1 cellular context compared by ENCODE assay signal in genomic region chr10:50648935-50649227, GRCh38.
TF ChIP-seq lines count a peak whose summit lies in the region.

No MANE protein-coding gene starts in this region.

TF ChIP-seq in GM23338, 12 proteins besides CTCF, POLR2A, EP300 and RAD21 (continued from another document):
- TF ChIP-seq, protein P1, sequence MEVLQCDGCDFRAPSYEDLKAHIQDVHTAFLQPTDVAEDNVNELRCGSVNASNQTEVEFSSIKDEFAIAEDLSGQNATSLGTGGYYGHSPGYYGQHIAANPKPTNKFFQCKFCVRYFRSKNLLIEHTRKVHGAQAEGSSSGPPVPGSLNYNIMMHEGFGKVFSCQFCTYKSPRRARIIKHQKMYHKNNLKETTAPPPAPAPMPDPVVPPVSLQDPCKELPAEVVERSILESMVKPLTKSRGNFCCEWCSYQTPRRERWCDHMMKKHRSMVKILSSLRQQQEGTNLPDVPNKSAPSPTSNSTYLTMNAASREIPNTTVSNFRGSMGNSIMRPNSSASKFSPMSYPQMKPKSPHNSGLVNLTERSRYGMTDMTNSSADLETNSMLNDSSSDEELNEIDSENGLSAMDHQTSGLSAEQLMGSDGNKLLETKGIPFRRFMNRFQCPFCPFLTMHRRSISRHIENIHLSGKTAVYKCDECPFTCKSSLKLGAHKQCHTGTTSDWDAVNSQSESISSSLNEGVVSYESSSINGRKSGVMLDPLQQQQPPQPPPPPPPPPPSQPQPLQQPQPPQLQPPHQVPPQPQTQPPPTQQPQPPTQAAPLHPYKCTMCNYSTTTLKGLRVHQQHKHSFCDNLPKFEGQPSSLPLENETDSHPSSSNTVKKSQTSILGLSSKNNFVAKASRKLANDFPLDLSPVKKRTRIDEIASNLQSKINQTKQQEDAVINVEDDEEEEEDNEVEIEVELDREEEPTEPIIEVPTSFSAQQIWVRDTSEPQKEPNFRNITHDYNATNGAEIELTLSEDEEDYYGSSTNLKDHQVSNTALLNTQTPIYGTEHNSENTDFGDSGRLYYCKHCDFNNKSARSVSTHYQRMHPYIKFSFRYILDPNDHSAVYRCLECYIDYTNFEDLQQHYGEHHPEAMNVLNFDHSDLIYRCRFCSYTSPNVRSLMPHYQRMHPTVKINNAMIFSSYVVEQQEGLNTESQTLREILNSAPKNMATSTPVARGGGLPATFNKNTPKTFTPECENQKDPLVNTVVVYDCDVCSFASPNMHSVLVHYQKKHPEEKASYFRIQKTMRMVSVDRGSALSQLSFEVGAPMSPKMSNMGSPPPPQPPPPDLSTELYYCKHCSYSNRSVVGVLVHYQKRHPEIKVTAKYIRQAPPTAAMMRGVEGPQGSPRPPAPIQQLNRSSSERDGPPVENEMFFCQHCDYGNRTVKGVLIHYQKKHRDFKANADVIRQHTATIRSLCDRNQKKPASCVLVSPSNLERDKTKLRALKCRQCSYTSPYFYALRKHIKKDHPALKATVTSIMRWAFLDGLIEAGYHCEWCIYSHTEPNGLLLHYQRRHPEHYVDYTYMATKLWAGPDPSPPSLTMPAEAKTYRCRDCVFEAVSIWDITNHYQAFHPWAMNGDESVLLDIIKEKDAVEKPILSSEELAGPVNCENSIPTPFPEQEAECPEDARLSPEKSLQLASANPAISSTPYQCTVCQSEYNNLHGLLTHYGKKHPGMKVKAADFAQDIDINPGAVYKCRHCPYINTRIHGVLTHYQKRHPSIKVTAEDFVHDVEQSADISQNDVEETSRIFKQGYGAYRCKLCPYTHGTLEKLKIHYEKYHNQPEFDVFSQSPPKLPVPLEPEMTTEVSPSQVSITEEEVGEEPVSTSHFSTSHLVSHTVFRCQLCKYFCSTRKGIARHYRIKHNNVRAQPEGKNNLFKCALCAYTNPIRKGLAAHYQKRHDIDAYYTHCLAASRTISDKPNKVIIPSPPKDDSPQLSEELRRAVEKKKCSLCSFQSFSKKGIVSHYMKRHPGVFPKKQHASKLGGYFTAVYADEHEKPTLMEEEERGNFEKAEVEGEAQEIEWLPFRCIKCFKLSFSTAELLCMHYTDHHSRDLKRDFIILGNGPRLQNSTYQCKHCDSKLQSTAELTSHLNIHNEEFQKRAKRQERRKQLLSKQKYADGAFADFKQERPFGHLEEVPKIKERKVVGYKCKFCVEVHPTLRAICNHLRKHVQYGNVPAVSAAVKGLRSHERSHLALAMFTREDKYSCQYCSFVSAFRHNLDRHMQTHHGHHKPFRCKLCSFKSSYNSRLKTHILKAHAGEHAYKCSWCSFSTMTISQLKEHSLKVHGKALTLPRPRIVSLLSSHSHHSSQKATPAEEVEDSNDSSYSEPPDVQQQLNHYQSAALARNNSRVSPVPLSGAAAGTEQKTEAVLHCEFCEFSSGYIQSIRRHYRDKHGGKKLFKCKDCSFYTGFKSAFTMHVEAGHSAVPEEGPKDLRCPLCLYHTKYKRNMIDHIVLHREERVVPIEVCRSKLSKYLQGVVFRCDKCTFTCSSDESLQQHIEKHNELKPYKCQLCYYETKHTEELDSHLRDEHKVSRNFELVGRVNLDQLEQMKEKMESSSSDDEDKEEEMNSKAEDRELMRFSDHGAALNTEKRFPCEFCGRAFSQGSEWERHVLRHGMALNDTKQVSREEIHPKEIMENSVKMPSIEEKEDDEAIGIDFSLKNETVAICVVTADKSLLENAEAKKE (CRISPR knock-in tag; IDR thresholded peaks at IDR 0.05): no peak
- TF ChIP-seq EZH2phosphoT487 (IDR thresholded peaks at IDR 0.05; ENCODE audit: unreplicated experiment) (no peak), POLR2AphosphoS5 (IDR thresholded peaks at IDR 0.05; ENCODE audit: low read depth) (no peak), ETS1 (IDR thresholded peaks at IDR 0.05) (no peak)
- TF ChIP-seq, protein P2, sequence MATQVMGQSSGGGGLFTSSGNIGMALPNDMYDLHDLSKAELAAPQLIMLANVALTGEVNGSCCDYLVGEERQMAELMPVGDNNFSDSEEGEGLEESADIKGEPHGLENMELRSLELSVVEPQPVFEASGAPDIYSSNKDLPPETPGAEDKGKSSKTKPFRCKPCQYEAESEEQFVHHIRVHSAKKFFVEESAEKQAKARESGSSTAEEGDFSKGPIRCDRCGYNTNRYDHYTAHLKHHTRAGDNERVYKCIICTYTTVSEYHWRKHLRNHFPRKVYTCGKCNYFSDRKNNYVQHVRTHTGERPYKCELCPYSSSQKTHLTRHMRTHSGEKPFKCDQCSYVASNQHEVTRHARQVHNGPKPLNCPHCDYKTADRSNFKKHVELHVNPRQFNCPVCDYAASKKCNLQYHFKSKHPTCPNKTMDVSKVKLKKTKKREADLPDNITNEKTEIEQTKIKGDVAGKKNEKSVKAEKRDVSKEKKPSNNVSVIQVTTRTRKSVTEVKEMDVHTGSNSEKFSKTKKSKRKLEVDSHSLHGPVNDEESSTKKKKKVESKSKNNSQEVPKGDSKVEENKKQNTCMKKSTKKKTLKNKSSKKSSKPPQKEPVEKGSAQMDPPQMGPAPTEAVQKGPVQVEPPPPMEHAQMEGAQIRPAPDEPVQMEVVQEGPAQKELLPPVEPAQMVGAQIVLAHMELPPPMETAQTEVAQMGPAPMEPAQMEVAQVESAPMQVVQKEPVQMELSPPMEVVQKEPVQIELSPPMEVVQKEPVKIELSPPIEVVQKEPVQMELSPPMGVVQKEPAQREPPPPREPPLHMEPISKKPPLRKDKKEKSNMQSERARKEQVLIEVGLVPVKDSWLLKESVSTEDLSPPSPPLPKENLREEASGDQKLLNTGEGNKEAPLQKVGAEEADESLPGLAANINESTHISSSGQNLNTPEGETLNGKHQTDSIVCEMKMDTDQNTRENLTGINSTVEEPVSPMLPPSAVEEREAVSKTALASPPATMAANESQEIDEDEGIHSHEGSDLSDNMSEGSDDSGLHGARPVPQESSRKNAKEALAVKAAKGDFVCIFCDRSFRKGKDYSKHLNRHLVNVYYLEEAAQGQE (IDR thresholded peaks at IDR 0.05; ENCODE audit: unreplicated experiment): no peak
